ENCODE assay signal across 21 cellular contexts in genomic region chr1:195415584-195415983, GRCh38.
A peak's percentile ranks its signal among the peaks of the same experiment; 100 is the strongest.
DNase-seq lines count a peak whose midpoint lies in the region; ATAC-seq, FAIRE-seq and TF ChIP-seq lines count a peak whose summit lies in the region.
"Had no signal": no experiment of that assay in that cellular context is flagged by ENCODE, and none has a peak within 500 bp of the region (broad histone marks: within the 10 kb centered on the region; RNA-seq: fewer than 3 reads in every experiment).

No MANE protein-coding gene starts in this region.

- in situ Hi-C loops in IMR-90 (cut with MboI; ENCODE audit: low sequenced_read_pairs) = no loop called here

- TF ChIP-seq POLR2A in IMR-90 (IDR thresholded peaks at IDR 0.05; ENCODE audit: low read depth, low read length) = no peak

- no peak overlapping the region for H2BK120ac ChIP-seq in IMR-90 (ENCODE audit: low read depth, low read length)

- no peak overlapping the region for H3K9ac ChIP-seq in IMR-90 (ENCODE audit: low read depth, low read length)
- H3K9ac ChIP-seq: BLaER1 treated with 17β-estradiol and CSF1 and Interleukin-3, amounts not matched to agents 10 nM and 100 nM had no signal

- H3K4ac ChIP-seq in IMR-90 (ENCODE audit: low read depth, low read length) = no peak overlapping the region

- H3K18ac ChIP-seq in IMR-90 (ENCODE audit: low read depth, low read length) = no peak overlapping the region

- no peak overlapping the region for H3K23ac ChIP-seq in IMR-90 (ENCODE audit: low read depth, low read length)

- TF ChIP-seq CTCF in IMR-90 (conservative IDR thresholded peaks at IDR 0.05; ENCODE audit: low read depth, low read length) (no peak), bronchial epithelial cell (IDR thresholded peaks at IDR 0.05; ENCODE audit: insufficient read depth, low read length, severe bottlenecking) (no peak)

- H4K5ac ChIP-seq in IMR-90 (ENCODE audit: low read depth, low read length) = no peak overlapping the region

- H3K4me2 ChIP-seq in IMR-90 (ENCODE audit: low read depth, low read length) = no peak overlapping the region
- H3K4me2 ChIP-seq: BLaER1 treated with 17β-estradiol and CSF1 and Interleukin-3, amounts not matched to agents 10 nM and 100 nM had no signal

- no peak for TF ChIP-seq RAD21 in IMR-90 (IDR thresholded peaks at IDR 0.05; ENCODE audit: low read length)

- intact Hi-C loops in IMR-90 (cut with micrococcal nuclease) = no loop called here

- no TSS peak for BruUV-seq in IMR-90 (replicated peaks; lab: Mats Ljungman, UMichigan)

- FAIRE-seq in bronchial epithelial cell (lab: Jason Lieb, UNC) = no peak

- no peak overlapping the region for H3K14ac ChIP-seq in IMR-90 (replicated peaks; ENCODE audit: low read depth, low read length)

- H2BK5ac ChIP-seq in IMR-90 (ENCODE audit: low read depth, low read length, poor library complexity, severe bottlenecking) = no peak overlapping the region

- CTCF ChIA-PET in IMR-90 (lab: Yijun Ruan, JAX) = interaction anchor here (0.9 kb wide), 1 partner anchor 32 kb away, joined by 3 read pairs; no protein-coding TSS in a partner anchor

- no peaks in the 10 kb centered on the region for H3K36me3 ChIP-seq in IMR-90 (ENCODE audit: control insufficient read depth, insufficient read depth, low read length)
- H3K36me3 ChIP-seq in bronchial epithelial cell (ENCODE audit: control insufficient read depth, insufficient read depth, low read length) = no peaks in the 10 kb centered on the region
- H3K36me3 ChIP-seq: BLaER1 treated with 17β-estradiol and CSF1 and Interleukin-3, amounts not matched to agents 10 nM and 100 nM had no signal

- peak; percentile 12 for DNase-seq in A172 (ENCODE audit: low spot score)
- DNase-seq in ELR (ENCODE audit: low read depth) = peak; percentile 40
- peak; percentile 52 for DNase-seq in IMR-90
- DNase-seq in bronchial epithelial cell (ENCODE audit: low read depth) = peak; percentile 29
- no peak for DNase-seq in NCI-H2227 (lab: John Stamatoyannopoulos, UW; ENCODE audit: unreplicated experiment)
- no peak for DNase-seq in HuH-7.5 (ENCODE audit: low spot score)
- no peak for DNase-seq in NCI-H345 (lab: John Stamatoyannopoulos, UW)
- DNase-seq: CD8-positive, alpha-beta T cell; DMS79; NCI-H1436 treated with DMSO at 0.1 percent for 48 hours; NCI-H2029; NCI-H2171; NCI-H446 treated with DMSO at 0.1 percent for 48 hours; NCI-H69; RPMI8226; SIG-M5; T-helper 1 cell had no signal

- H2AK5ac ChIP-seq in IMR-90 (ENCODE audit: low read depth, low read length) = no peak overlapping the region

- H4K20me1 ChIP-seq in IMR-90 (ENCODE audit: insufficient read depth, low read length) = no peaks in the 10 kb centered on the region
- H4K20me1 ChIP-seq: BLaER1 treated with 17β-estradiol and CSF1 and Interleukin-3, amounts not matched to agents 10 nM and 100 nM had no signal

- no peak overlapping the region for H3K56ac ChIP-seq in IMR-90 (ENCODE audit: extremely low read depth, insufficient read depth, low read length)

- no peak overlapping the region for H4K8ac ChIP-seq in IMR-90 (ENCODE audit: low read depth in 2 of 2, low read length in 2 of 2)

- H3K27me3 ChIP-seq in IMR-90 (ENCODE audit: control insufficient read depth, insufficient read depth, low read length) (no peaks in the 10 kb centered on the region), bronchial epithelial cell (ENCODE audit: control insufficient read depth, insufficient read depth, low read length) (no peaks in the 10 kb centered on the region)
- H3K27me3 ChIP-seq: BLaER1 treated with 17β-estradiol and CSF1 and Interleukin-3, amounts not matched to agents 10 nM and 100 nM had no signal

- POLR2A ChIA-PET in IMR-90 (lab: Charles Lee; ENCODE audit: unreplicated experiment) = no interaction called here

- H2BK15ac ChIP-seq in IMR-90 (ENCODE audit: low read depth, low read length) = no peak overlapping the region

- H2BK20ac ChIP-seq in IMR-90 (ENCODE audit: low read depth, low read length) = no peak overlapping the region

- dilution Hi-C loops in IMR-90 (cut with HindIII; ENCODE audit: low sequenced_read_pairs, unreplicated experiment) = no loop called here

- no peak overlapping the region for H2AK9ac ChIP-seq in IMR-90 (replicated peaks; ENCODE audit: low read depth, low read length, poor library complexity)

- no peaks in the 10 kb centered on the region for H3K4me1 ChIP-seq in IMR-90 (ENCODE audit: control insufficient read depth, insufficient read depth, low read length)
- H3K4me1 ChIP-seq: BLaER1 treated with 17β-estradiol and CSF1 and Interleukin-3, amounts not matched to agents 10 nM and 100 nM had no signal

- H3K9me1 ChIP-seq in IMR-90 (ENCODE audit: insufficient read depth, low read length) = no peaks in the 10 kb centered on the region

- H2AFZ ChIP-seq in IMR-90 (replicated peaks; ENCODE audit: low read length, poor library complexity) = no peak overlapping the region

- no peaks in the 10 kb centered on the region for H3K9me3 ChIP-seq in IMR-90 (ENCODE audit: control insufficient read depth, insufficient read depth, low read length)
- H3K9me3 ChIP-seq: BLaER1 treated with 17β-estradiol and CSF1 and Interleukin-3, amounts not matched to agents 10 nM and 100 nM had no signal

- H3K4me3 ChIP-seq in IMR-90 (ENCODE audit: insufficient read depth, low read depth, low read length) (no peak overlapping the region), bronchial epithelial cell (ENCODE audit: low read depth, low read length) (no peak overlapping the region)
- H3K4me3 ChIP-seq: BLaER1 treated with 17β-estradiol and CSF1 and Interleukin-3, amounts not matched to agents 10 nM and 100 nM had no signal

- no peak overlapping the region for H3K27ac ChIP-seq in IMR-90 (ENCODE audit: insufficient read depth, low read length)
- H3K27ac ChIP-seq: BLaER1 treated with 17β-estradiol and CSF1 and Interleukin-3, amounts not matched to agents 10 nM and 100 nM had no signal

- no CpG with 5 or more reads among the region's 1 CpG for WGBS in IMR-90 (ENCODE audit: extremely low coverage in 2 of 2, insufficient read length in 1 of 2), 2 experiments

- ATAC-seq in IMR-90 (ENCODE audit: low read depth) (no peak), HG03342 (IDR thresholded peaks at IDR 0.05; ENCODE audit: unreplicated experiment) (no peak)
- ATAC-seq: CD8-positive, alpha-beta T cell; HCT116; SK-N-SH treated with all-trans-retinoic acid at 6 μM for 48 hours had no signal

- no peak overlapping the region for H4K91ac ChIP-seq in IMR-90 (ENCODE audit: insufficient read depth, low read depth, low read length)

- no peaks in the 10 kb centered on the region for H3K79me1 ChIP-seq in IMR-90 (ENCODE audit: low read depth in 1 of 2, low read length in 2 of 2)

TF ChIP-seq in IMR-90, 13 proteins besides CTCF, POLR2A, EP300 and RAD21:
- TF ChIP-seq CEBPB (IDR thresholded peaks at IDR 0.05; ENCODE audit: low read depth, low read length) = peak; percentile 35; the same call in 1 of the 2 replicates
- no peak for TF ChIP-seq RFX5 (IDR thresholded peaks at IDR 0.05; ENCODE audit: low read depth, low read length)

Comparison
In these comparisons a context has a peak if more than half of its experiments do, and no peak if none do; other contexts are left out.
1. DNase-seq: peak in A172 (single experiment), ELR (single experiment), IMR-90 (single experiment) and bronchial epithelial cell (single experiment); none in NCI-H2227 (single experiment), HuH-7.5 (single experiment) and NCI-H345 (single experiment).